8 cellular contexts compared by ENCODE assay signal in the genomic region with DNA sequence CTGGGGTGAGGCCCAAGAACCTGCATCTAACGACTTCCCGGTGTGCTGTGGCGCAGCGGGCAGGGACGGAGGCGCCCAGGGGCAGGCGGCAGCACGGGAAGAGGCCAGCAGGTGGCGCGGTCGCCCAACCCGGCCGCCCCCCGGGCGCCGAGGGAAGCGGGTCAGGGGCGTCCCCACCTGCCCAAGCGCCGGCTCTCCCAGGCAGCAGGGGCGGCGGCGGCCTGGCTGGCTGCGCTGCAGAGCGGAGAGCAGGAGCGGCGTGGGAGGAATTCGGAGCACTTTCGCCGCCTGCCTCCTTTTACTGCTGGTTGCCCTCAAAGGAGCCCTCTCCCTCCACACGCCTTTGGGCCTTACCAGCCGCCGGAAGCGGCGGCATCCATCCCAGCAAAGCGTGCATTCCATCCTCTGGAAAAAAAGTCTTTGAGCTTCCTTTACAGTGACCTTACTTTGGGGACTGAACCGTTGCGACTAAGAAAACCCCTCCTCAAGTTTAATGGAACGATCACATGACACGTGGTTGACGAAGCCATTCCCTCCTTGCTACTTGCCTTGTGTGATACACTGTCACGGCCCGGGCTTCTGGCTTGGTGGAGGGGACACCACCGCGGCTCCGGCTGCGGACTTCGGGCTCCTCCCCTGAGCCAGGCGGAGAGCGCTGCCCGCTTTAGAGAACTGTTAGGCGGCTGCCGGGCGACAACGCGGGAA.
A peak's percentile ranks its signal among the peaks of the same experiment; 100 is the strongest.
DNase-seq lines count a peak whose midpoint lies in the region; ATAC-seq, FAIRE-seq and TF ChIP-seq lines count a peak whose summit lies in the region.

No MANE protein-coding gene starts in this region.

- peak; percentile 82 for ATAC-seq in HG02759 (IDR thresholded peaks at IDR 0.05; ENCODE audit: unreplicated experiment)
- peak; percentile 80 for ATAC-seq in esophagus mucosa
- no peak for ATAC-seq in GM18517 (IDR thresholded peaks at IDR 0.05; ENCODE audit: unreplicated experiment)

- peak; percentile 81 for DNase-seq in GM12891 (ENCODE audit: insufficient read length, low spot score)
- DNase-seq in NCI-H526 (lab: John Stamatoyannopoulos, UW) = peak; percentile 81 to 97
- DNase-seq in activated CD8-positive, alpha-beta memory T cell treated with anti-CD3 and anti-CD28 coated beads, Interleukin-2, amount 50 U/mL, for 48 hours = peak; percentile 91
- DNase-seq in myocyte (ENCODE audit: low read depth) = peak; percentile 44
- DNase-seq in stimulated activated CD8-positive, alpha-beta memory T cell treated with anti-CD3 and anti-CD28 coated beads, Interleukin-7, amount 100 ng/mL, for 4 hours (ENCODE audit: low read depth in 2 of 2) = peak; percentile 10 to 51

- peak; percentile 97 for FAIRE-seq in GM12891 (lab: Jason Lieb, UNC)

- no peak for TF ChIP-seq POLR2A in GM12891 (IDR thresholded peaks at IDR 0.05; ENCODE audit: low read depth, low read length)

TF ChIP-seq in GM12891, 5 proteins besides CTCF, POLR2A, EP300 and RAD21:
- TF ChIP-seq SPI1 (IDR thresholded peaks at IDR 0.05; ENCODE audit: low read depth, low read length) = no peak
- no peak for TF ChIP-seq POLR2AphosphoS5 (IDR thresholded peaks at IDR 0.05; ENCODE audit: low read depth, low read length)
- TF ChIP-seq PAX5 (IDR thresholded peaks at IDR 0.05; ENCODE audit: insufficient read depth, low read length, severe bottlenecking) = peak; percentile 29
TF ChIP-seq in GM12891: peak in this region for 1.

Comparison
In these comparisons a context has a peak if more than half of its experiments do, and no peak if none do; other contexts are left out.
1. DNase-seq: peak in every context shown above with its lines; median percentile 91 in activated CD8-positive, alpha-beta memory T cell treated with anti-CD3 and anti-CD28 coated beads, Interleukin-2, amount 50 U/mL, for 48 hours; 89 in NCI-H526; 81 in GM12891; 44 in myocyte; 30 in stimulated activated CD8-positive, alpha-beta memory T cell treated with anti-CD3 and anti-CD28 coated beads, Interleukin-7, amount 100 ng/mL, for 4 hours.